Comparison of ENCODE assay signal across 20 cellular contexts in genomic region chr7:141709749-141710148, GRCh38. TPM values are rescaled to one million over a fixed set of nuclear protein-coding genes. Genes with fewer than 3 reads are reported as not detected.
DNase-seq lines count a peak whose midpoint lies in the region; TF ChIP-seq lines count a peak whose summit lies in the region.
"Had no signal": no experiment of that assay in that cellular context is flagged by ENCODE, and none has a peak within 500 bp of the region (broad histone marks: within the 10 kb centered on the region; RNA-seq: fewer than 3 reads in every experiment).

No MANE protein-coding gene starts in this region.

- no peak overlapping the region for H2AFZ ChIP-seq in mammary epithelial cell (ENCODE audit: low read depth, low read length)

- no peaks in the 10 kb centered on the region for H3K4me1 Mint-ChIP-seq in MCF 10A (ENCODE audit: insufficient read depth, unreplicated experiment)

- H3K27me3 Mint-ChIP-seq in MCF 10A (ENCODE audit: insufficient read depth, unreplicated experiment): no peaks in the 10 kb centered on the region
- H3K27me3 Mint-ChIP-seq: CD4-positive, alpha-beta T cell had no signal

- H3K79me2 ChIP-seq in mammary epithelial cell (ENCODE audit: insufficient read depth, low read length): no peaks in the 10 kb centered on the region

- H3K9ac ChIP-seq in mammary epithelial cell (ENCODE audit: insufficient read depth, low read length): no peak overlapping the region

- peak; percentile 19 for DNase-seq in mammary epithelial cell
- no peak for DNase-seq in MCF 10A (ENCODE audit: unreplicated experiment)
- peak; percentile 87 for DNase-seq in NCI-H748 (lab: John Stamatoyannopoulos, UW; ENCODE audit: unreplicated experiment)
- DNase-seq in epithelial cell of prostate (ENCODE audit: low read depth, low spot score): no peak
- no peak for DNase-seq in NOMO-1 treated with DMSO at 0.1 percent for 48 hours (lab: John Stamatoyannopoulos, UW; ENCODE audit: unreplicated experiment)
- no peak for DNase-seq in Kasumi-1 (lab: John Stamatoyannopoulos, UW)
- DNase-seq in ovary: no peak
- DNase-seq in ascending aorta (ENCODE audit: low spot score in 2 of 2): no peak
- DNase-seq: CD4-positive, alpha-beta T cell; H9; IMR-90; MM.1S; NCI-H1092; NCI-H1694 treated with DMSO at 0.1 percent for 48 hours; NCI-H2227 treated with DMSO at 0.1 percent for 48 hours; NCI-H526; PC-3 had no signal

- 81% methylated on average over 4 of the region's 4 CpGs for WGBS in mammary epithelial cell (ENCODE audit: low coverage, missing lambda C conversion rate)
- WGBS in ovary, 3 donors: 90 to 95% (median 92%) methylated on average over 4 of the region's 4 CpGs

- no TSS peak for BruUV-seq in mammary epithelial cell (replicated peaks; lab: Mats Ljungman, UMichigan)
- BruUV-seq in MCF 10A (replicated peaks; lab: Mats Ljungman, UMichigan): no TSS peak

- POLR2A ChIA-PET in MCF 10A (lab: Yijun Ruan, JAX): no interaction called here

- H3K9me3 ChIP-seq in mammary epithelial cell (replicated peaks; ENCODE audit: insufficient read depth, low read length) (no peaks in the 10 kb centered on the region), ovary (no peaks in the 10 kb centered on the region), ascending aorta (no peaks in the 10 kb centered on the region)

- dilution Hi-C loops in mammary epithelial cell (cut with HindIII; ENCODE audit: low sequenced_read_pairs): no loop called here

- no peak overlapping the region for H3K4me3 Mint-ChIP-seq in MCF 10A (ENCODE audit: unreplicated experiment)
- H3K4me3 Mint-ChIP-seq: CD4-positive, alpha-beta T cell; H9; T-helper 1 cell treated with Interleukin-12 subunit alpha and Interleukin-12 subunit beta and Interleukin-4 antibody, amounts not matched to agents 30 μg/mL and 1 μg/mL, for 36 hours had no signal

- in situ Hi-C loops in mammary epithelial cell (cut with MboI; ENCODE audit: low sequenced_read_pairs in 2 of 2): no loop called here

- H3K27me3 ChIP-seq in mammary epithelial cell (ENCODE audit: insufficient read depth, low read length): peaks cover under 1% of the 10 kb centered on the region
- H3K27me3 ChIP-seq in ovary: no peaks in the 10 kb centered on the region
- H3K27me3 ChIP-seq in ascending aorta: no peaks in the 10 kb centered on the region

- H3K27ac Mint-ChIP-seq in MCF 10A (ENCODE audit: low read depth, unreplicated experiment): no peak overlapping the region
- H3K27ac Mint-ChIP-seq: CD4-positive, alpha-beta T cell; H9; T-helper 1 cell treated with Interleukin-12 subunit alpha and Interleukin-12 subunit beta and Interleukin-4 antibody, amounts not matched to agents 30 μg/mL and 1 μg/mL, for 36 hours had no signal

- no peaks in the 10 kb centered on the region for H3K36me3 Mint-ChIP-seq in MCF 10A (ENCODE audit: insufficient read depth, unreplicated experiment)

- no peaks in the 10 kb centered on the region for H3K36me3 ChIP-seq in mammary epithelial cell (ENCODE audit: insufficient read depth, low read length)
- no peaks in the 10 kb centered on the region for H3K36me3 ChIP-seq in ovary
- no peaks in the 10 kb centered on the region for H3K36me3 ChIP-seq in ascending aorta

- H3K4me2 ChIP-seq in mammary epithelial cell (ENCODE audit: insufficient read depth, low read depth, low read length): no peak overlapping the region

- no peaks in the 10 kb centered on the region for H4K20me1 ChIP-seq in mammary epithelial cell (ENCODE audit: insufficient read depth, low read length)

- CTCF ChIA-PET in mammary epithelial cell (lab: Charles Lee; ENCODE audit: low non-redundant PET) (no interaction called here), MCF 10A (lab: Yijun Ruan, JAX) (interaction anchor here (0.6 to 2.7 kb wide), 3 partner anchors 29 to 115 kb away, joined by 3 to 10 read pairs (median 3); partner anchors contain the start of gene SSBP1)

- no peaks in the 10 kb centered on the region for H3K9me3 Mint-ChIP-seq in MCF 10A (ENCODE audit: unreplicated experiment)
- H3K9me3 Mint-ChIP-seq: CD4-positive, alpha-beta T cell; H9 had no signal

- no peak for TF ChIP-seq CTCF in mammary epithelial cell (conservative IDR thresholded peaks at IDR 0.05 in 1 of 2, IDR thresholded peaks at IDR 0.05 in 1 of 2; ENCODE audit: extremely low read depth in 1 of 2, insufficient read depth in 1 of 2, low read depth in 1 of 2, low read length in 2 of 2)
- TF ChIP-seq CTCF in MCF 10A (IDR thresholded peaks at IDR 0.05; ENCODE audit: unreplicated experiment): no peak
- TF ChIP-seq CTCF in ovary (IDR thresholded peaks at IDR 0.05): no peak
- TF ChIP-seq CTCF in ascending aorta (IDR thresholded peaks at IDR 0.05): no peak

- intact Hi-C loops in mammary epithelial cell (cut with micrococcal nuclease) (no loop called here), MCF 10A (cut with micrococcal nuclease) (no loop called here), ovary (cut with DNase I) (no loop called here), ascending aorta (cut with DNase I) (no loop called here)

- no peak overlapping the region for H3K4me3 ChIP-seq in mammary epithelial cell (replicated peaks in 1 of 3; ENCODE audit: insufficient read depth in 1 of 3, low read depth in 2 of 3, low read length in 3 of 3)
- H3K4me3 ChIP-seq in ovary: no peak overlapping the region
- H3K4me3 ChIP-seq in ascending aorta: no peak overlapping the region

- H3K27ac ChIP-seq in mammary epithelial cell (ENCODE audit: insufficient read depth, low read depth, low read length) (no peak overlapping the region), epithelial cell of prostate (peak overlapping the region; percentile 59), ovary (no peak overlapping the region), ascending aorta (no peak overlapping the region)
- H3K27ac ChIP-seq: RWPE1 had no signal

- peaks cover 3% of the 10 kb centered on the region for H3K4me1 ChIP-seq in mammary epithelial cell (ENCODE audit: insufficient read depth, low read length)
- no peaks in the 10 kb centered on the region for H3K4me1 ChIP-seq in ovary (ENCODE audit: insufficient read depth)
- H3K4me1 ChIP-seq in ascending aorta: no peaks in the 10 kb centered on the region

- TF ChIP-seq POLR2A in ovary (IDR thresholded peaks at IDR 0.05): no peak

- TF ChIP-seq EP300 in ovary (IDR thresholded peaks at IDR 0.05): no peak

RNA-seq across cellular contexts. Expression of gene WEE2, which starts 1.6 kb away (rescaled TPM):
- not detected for total RNA-seq in mammary epithelial cell
- polyA plus RNA-seq in mammary epithelial cell: not detected
- polyA minus RNA-seq in mammary epithelial cell: not detected
- total RNA-seq in MCF 10A (2022): not detected in 2 replicates
- under 1 TPM in 3 of 7 donors, not detected in 4; 0.07 to 0.27 (median 0.20) TPM for total RNA-seq in ovary
- polyA plus RNA-seq in ovary: under 1 TPM in 1 of 2 donors, not detected in 1; 0.11 TPM
- not detected for total RNA-seq in ascending aorta
- total RNA-seq: H9, IMR-90, PC-3 had no signal
- polyA plus RNA-seq: BJ, IMR-90 had no signal

RNA-seq across cellular contexts. Expression of gene DENND11, which starts 7.8 kb away (rescaled TPM):
- total RNA-seq in mammary epithelial cell (10 to 100 TPM in 1 of 2 donors, 1 to 10 TPM in 1; 8.0 to 15.8 TPM), MCF 10A (2022) (8.4 and 9.3 TPM in 2 replicates), ovary (10 to 100 TPM in 6 of 7 donors, 1 to 10 TPM in 1; 8.9 to 15.7 (median 13.0) TPM), ascending aorta (10.4 TPM)
- polyA plus RNA-seq in mammary epithelial cell (2.8 TPM), ovary (10 to 100 TPM in 1 of 2 donors, 1 to 10 TPM in 1; 6.0 to 13.2 TPM)
- 6.9 TPM for polyA minus RNA-seq in mammary epithelial cell

RNA-seq across cellular contexts. Expression of gene SSBP1, which starts 28.4 kb away (rescaled TPM):
- 100 to 1,000 TPM in 1 of 2 donors, 10 to 100 TPM in 1; 81.0 to 163 TPM for total RNA-seq in mammary epithelial cell
- polyA plus RNA-seq in mammary epithelial cell: 149 TPM
- polyA minus RNA-seq in mammary epithelial cell: 145 TPM
- 269 and 340 TPM in 2 replicates for total RNA-seq in MCF 10A (2022)
- total RNA-seq in ovary: 100 to 1,000 TPM in 1 of 7 donors, 10 to 100 TPM in 6; 79.3 to 109 (median 91.4) TPM
- 100 to 1,000 TPM; 142 to 228 TPM for polyA plus RNA-seq in ovary
- 19.2 TPM for total RNA-seq in ascending aorta

RNA-seq across cellular contexts. Expression of gene TAS2R3, which starts 54.1 kb away (rescaled TPM):
- total RNA-seq in mammary epithelial cell (1 to 10 TPM; 2.6 to 2.8 TPM), MCF 10A (2022) (2.7 and 3.1 TPM in 2 replicates), ovary (1 to 10 TPM; 1.2 to 4.9 (median 3.5) TPM), ascending aorta (6.6 TPM)
- polyA plus RNA-seq in mammary epithelial cell (not detected), ovary (under 1 TPM; 0.17 to 0.92 TPM)
- polyA minus RNA-seq in mammary epithelial cell: not detected
- polyA plus RNA-seq: BJ, IMR-90 had no signal

Comparison
In these comparisons a context has a peak if more than half of its experiments do, and no peak if none do; other contexts are left out.
1. DNase-seq: peak in mammary epithelial cell (single experiment) and NCI-H748 (single experiment); none in MCF 10A (single experiment), epithelial cell of prostate (single experiment), NOMO-1 treated with DMSO at 0.1 percent for 48 hours (single experiment), Kasumi-1 (0 of 2), ovary (0 of 5) and ascending aorta (0 of 2).